ENCODE assay signal across 2 cellular contexts in genomic region chr7:32688092-32688491, GRCh38.
TF ChIP-seq lines count a peak whose summit lies in the region.
"Not testable (repeated sequence)": the region's sequence is repeated elsewhere in the genome, so short reads cannot be mapped to it uniquely, and the experiment has no call there.

No MANE protein-coding gene starts in this region.

TF ChIP-seq in WTC11, 78 proteins besides CTCF, POLR2A, EP300 and RAD21:
- TF ChIP-seq ZNF281 (CRISPR knock-in tag; IDR thresholded peaks at IDR 0.05), result 0 out of 2 replicates have a peak, but pooled peaks have one; percentile 28
TF ChIP-seq in WTC11: peak in this region for 1; not testable (repeated sequence) for 77.

TF ChIP-seq in HepG2, 621 proteins besides CTCF, POLR2A, EP300 and RAD21 (continued from another document):
- TF ChIP-seq ZNF281 (CRISPR knock-in tag; IDR thresholded peaks at IDR 0.05; ENCODE audit: borderline replicate concordance), result peak; percentile 94; the same call in 1 of the 2 replicates
- TF ChIP-seq SAP130 (CRISPR knock-in tag; IDR thresholded peaks at IDR 0.05; ENCODE audit: low read depth), result peak; percentile 27; the same call in 1 of the 2 replicates
- TF ChIP-seq, protein P1, sequence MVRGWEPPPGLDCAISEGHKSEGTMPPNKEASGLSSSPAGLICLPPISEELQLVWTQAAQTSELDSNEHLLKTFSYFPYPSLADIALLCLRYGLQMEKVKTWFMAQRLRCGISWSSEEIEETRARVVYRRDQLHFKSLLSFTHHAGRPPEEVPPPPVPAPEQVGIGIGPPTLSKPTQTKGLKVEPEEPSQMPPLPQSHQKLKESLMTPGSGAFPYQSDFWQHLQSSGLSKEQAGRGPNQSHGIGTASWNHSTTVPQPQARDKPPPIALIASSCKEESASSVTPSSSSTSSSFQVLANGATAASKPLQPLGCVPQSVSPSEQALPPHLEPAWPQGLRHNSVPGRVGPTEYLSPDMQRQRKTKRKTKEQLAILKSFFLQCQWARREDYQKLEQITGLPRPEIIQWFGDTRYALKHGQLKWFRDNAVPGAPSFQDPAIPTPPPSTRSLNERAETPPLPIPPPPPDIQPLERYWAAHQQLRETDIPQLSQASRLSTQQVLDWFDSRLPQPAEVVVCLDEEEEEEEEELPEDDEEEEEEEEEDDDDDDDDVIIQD (CRISPR knock-in tag; IDR thresholded peaks at IDR 0.05; ENCODE audit: low read depth), result 0 out of 2 replicates have a peak, but pooled peaks have one; percentile 24
- TF ChIP-seq, protein P2, sequence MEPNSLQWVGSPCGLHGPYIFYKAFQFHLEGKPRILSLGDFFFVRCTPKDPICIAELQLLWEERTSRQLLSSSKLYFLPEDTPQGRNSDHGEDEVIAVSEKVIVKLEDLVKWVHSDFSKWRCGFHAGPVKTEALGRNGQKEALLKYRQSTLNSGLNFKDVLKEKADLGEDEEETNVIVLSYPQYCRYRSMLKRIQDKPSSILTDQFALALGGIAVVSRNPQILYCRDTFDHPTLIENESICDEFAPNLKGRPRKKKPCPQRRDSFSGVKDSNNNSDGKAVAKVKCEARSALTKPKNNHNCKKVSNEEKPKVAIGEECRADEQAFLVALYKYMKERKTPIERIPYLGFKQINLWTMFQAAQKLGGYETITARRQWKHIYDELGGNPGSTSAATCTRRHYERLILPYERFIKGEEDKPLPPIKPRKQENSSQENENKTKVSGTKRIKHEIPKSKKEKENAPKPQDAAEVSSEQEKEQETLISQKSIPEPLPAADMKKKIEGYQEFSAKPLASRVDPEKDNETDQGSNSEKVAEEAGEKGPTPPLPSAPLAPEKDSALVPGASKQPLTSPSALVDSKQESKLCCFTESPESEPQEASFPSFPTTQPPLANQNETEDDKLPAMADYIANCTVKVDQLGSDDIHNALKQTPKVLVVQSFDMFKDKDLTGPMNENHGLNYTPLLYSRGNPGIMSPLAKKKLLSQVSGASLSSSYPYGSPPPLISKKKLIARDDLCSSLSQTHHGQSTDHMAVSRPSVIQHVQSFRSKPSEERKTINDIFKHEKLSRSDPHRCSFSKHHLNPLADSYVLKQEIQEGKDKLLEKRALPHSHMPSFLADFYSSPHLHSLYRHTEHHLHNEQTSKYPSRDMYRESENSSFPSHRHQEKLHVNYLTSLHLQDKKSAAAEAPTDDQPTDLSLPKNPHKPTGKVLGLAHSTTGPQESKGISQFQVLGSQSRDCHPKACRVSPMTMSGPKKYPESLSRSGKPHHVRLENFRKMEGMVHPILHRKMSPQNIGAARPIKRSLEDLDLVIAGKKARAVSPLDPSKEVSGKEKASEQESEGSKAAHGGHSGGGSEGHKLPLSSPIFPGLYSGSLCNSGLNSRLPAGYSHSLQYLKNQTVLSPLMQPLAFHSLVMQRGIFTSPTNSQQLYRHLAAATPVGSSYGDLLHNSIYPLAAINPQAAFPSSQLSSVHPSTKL (CRISPR knock-in tag; IDR thresholded peaks at IDR 0.05), result peak; percentile 57; the same call in 1 of the 2 replicates
- TF ChIP-seq FOXA1 (IDR thresholded peaks at IDR 0.05), result not testable (repeated sequence)
- peak; percentile 81 for TF ChIP-seq FOXA1 (CRISPR knock-in tag; IDR thresholded peaks at IDR 0.05)
- peak; percentile 31; the same call in 1 of the 2 replicates for TF ChIP-seq SALL1 (CRISPR knock-in tag; IDR thresholded peaks at IDR 0.05)
- peak; percentile 38; the same call in 1 of the 2 replicates for TF ChIP-seq ZGPAT (CRISPR knock-in tag; IDR thresholded peaks at IDR 0.05)
- TF ChIP-seq FOXA3 (CRISPR knock-in tag; IDR thresholded peaks at IDR 0.05), result peak; percentile 80
- TF ChIP-seq ZNF687 (CRISPR knock-in tag; IDR thresholded peaks at IDR 0.05), result peak; percentile 43
- TF ChIP-seq, protein P3, sequence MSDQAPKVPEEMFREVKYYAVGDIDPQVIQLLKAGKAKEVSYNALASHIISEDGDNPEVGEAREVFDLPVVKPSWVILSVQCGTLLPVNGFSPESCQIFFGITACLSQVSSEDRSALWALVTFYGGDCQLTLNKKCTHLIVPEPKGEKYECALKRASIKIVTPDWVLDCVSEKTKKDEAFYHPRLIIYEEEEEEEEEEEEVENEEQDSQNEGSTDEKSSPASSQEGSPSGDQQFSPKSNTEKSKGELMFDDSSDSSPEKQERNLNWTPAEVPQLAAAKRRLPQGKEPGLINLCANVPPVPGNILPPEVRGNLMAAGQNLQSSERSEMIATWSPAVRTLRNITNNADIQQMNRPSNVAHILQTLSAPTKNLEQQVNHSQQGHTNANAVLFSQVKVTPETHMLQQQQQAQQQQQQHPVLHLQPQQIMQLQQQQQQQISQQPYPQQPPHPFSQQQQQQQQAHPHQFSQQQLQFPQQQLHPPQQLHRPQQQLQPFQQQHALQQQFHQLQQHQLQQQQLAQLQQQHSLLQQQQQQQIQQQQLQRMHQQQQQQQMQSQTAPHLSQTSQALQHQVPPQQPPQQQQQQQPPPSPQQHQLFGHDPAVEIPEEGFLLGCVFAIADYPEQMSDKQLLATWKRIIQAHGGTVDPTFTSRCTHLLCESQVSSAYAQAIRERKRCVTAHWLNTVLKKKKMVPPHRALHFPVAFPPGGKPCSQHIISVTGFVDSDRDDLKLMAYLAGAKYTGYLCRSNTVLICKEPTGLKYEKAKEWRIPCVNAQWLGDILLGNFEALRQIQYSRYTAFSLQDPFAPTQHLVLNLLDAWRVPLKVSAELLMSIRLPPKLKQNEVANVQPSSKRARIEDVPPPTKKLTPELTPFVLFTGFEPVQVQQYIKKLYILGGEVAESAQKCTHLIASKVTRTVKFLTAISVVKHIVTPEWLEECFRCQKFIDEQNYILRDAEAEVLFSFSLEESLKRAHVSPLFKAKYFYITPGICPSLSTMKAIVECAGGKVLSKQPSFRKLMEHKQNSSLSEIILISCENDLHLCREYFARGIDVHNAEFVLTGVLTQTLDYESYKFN (CRISPR knock-in tag; conservative IDR thresholded peaks at IDR 0.05), result 0 out of 2 replicates have a peak, but pooled peaks have one; percentile 13
- TF ChIP-seq HOXA3 (CRISPR knock-in tag; IDR thresholded peaks at IDR 0.05), result peak; percentile 39; the same call in 1 of the 2 replicates
- TF ChIP-seq, protein P4, sequence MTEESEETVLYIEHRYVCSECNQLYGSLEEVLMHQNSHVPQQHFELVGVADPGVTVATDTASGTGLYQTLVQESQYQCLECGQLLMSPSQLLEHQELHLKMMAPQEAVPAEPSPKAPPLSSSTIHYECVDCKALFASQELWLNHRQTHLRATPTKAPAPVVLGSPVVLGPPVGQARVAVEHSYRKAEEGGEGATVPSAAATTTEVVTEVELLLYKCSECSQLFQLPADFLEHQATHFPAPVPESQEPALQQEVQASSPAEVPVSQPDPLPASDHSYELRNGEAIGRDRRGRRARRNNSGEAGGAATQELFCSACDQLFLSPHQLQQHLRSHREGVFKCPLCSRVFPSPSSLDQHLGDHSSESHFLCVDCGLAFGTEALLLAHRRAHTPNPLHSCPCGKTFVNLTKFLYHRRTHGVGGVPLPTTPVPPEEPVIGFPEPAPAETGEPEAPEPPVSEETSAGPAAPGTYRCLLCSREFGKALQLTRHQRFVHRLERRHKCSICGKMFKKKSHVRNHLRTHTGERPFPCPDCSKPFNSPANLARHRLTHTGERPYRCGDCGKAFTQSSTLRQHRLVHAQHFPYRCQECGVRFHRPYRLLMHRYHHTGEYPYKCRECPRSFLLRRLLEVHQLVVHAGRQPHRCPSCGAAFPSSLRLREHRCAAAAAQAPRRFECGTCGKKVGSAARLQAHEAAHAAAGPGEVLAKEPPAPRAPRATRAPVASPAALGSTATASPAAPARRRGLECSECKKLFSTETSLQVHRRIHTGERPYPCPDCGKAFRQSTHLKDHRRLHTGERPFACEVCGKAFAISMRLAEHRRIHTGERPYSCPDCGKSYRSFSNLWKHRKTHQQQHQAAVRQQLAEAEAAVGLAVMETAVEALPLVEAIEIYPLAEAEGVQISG (CRISPR knock-in tag; IDR thresholded peaks at IDR 0.05), result 0 out of 2 replicates have a peak, but pooled peaks have one; percentile 40
- 0 out of 2 replicates have a peak, but pooled peaks have one; percentile 18 for TF ChIP-seq GATAD2A (CRISPR knock-in tag; IDR thresholded peaks at IDR 0.05)
- peak; percentile 80 for TF ChIP-seq ZBTB33 (CRISPR knock-in tag; IDR thresholded peaks at IDR 0.05)
TF ChIP-seq in HepG2: peak in this region for 15; not testable (repeated sequence) for 606.
